Comparison of ENCODE assay signal across 8 cellular contexts in the genomic region with DNA sequence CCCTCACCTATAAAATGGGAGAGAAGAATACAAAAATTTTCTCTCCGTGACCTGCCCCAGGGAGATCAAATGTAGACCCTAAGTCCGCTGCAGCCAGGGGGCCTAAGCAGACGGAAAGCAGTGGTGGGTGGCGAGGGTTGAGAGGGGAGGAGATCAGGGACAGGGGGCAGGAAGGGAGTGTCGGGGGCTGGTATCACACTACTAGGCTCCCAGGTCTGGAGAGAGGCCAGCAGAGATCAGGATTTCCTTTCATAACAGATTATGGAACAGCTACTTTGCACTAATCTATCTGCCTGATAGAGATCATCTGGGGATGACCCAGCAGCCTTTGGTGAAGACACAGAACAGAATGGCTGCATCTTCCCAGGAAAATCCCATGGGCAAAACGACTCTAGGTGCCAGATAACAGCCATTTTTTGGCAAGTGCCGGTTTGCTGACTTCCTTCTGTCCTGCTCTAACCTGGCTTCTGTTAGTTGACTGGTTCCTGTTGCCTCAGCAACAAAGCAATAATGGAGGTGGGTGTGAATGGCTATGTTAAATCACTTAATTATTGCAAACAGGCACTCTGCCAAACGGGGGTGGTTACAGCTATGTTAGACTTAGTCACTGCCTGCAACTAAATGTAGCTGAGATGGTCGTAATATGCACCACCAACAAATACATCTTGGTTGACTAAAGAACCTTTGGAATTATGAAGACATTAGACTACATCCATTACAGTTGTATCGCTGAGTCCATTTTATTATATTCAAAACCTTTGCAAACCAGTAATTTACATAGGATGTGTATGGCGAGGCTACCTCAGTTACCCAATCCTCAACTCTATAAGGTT. TPM values are rescaled to one million over a fixed set of nuclear protein-coding genes. Genes with fewer than 3 reads are reported as not detected.
DNase-seq lines count a peak whose midpoint lies in the region; ATAC-seq and TF ChIP-seq lines count a peak whose summit lies in the region.

No MANE protein-coding gene starts in this region.

- H3K27ac Mint-ChIP-seq in activated naive CD4-positive, alpha-beta T cell treated with anti-CD3 and anti-CD28 coated beads for 36 hours, result peak overlapping the region; percentile 31
- H3K27ac Mint-ChIP-seq in activated naive CD4-positive, alpha-beta T cell treated with anti-CD3 and anti-CD28 coated beads, Interleukin-2, amount 10 ng/mL, durations not matched to agents 7 days and 5 days, result peak overlapping the region; percentile 49

- no peaks in the 10 kb centered on the region for H3K36me3 Mint-ChIP-seq in activated naive CD4-positive, alpha-beta T cell treated with anti-CD3 and anti-CD28 coated beads for 36 hours (ENCODE audit: low read depth)
- H3K36me3 Mint-ChIP-seq in activated naive CD4-positive, alpha-beta T cell treated with anti-CD3 and anti-CD28 coated beads, Interleukin-2, amount 10 ng/mL, durations not matched to agents 7 days and 5 days, result no peaks in the 10 kb centered on the region

- H3K27me3 ChIP-seq in heart left ventricle (no peaks in the 10 kb centered on the region), gastrocnemius medialis (no peaks in the 10 kb centered on the region)

- 43 to 59% (median 52%) methylated on average over 11 of the region's 11 CpGs for WGBS in heart left ventricle, 4 donors

- CTCF ChIA-PET in activated naive CD4-positive, alpha-beta T cell treated with anti-CD3 and anti-CD28 coated beads for 36 hours (lab: Charles Lee), result interaction anchor here (1.0 to 25.2 kb wide), 4 partner anchors 8 to 188 kb away, joined by 3 to 622 read pairs (median 21); a partner anchor contains a TSS
- CTCF ChIA-PET in activated naive CD4-positive, alpha-beta T cell treated with anti-CD3 and anti-CD28 coated beads, Interleukin-2, amount 10 ng/mL, durations not matched to agents 7 days and 5 days (lab: Charles Lee), result interaction anchor here (1.3 to 4.9 kb wide), 4 partner anchors 8 to 190 kb away, joined by 4 to 44 read pairs (median 14); a partner anchor contains a TSS

- ATAC-seq in heart left ventricle (peak; percentile 44 to 76 (median 52)), gastrocnemius medialis (peak; percentile 55 to 61), HG02981 (IDR thresholded peaks at IDR 0.05; ENCODE audit: unreplicated experiment) (no peak), GM21723 (IDR thresholded peaks at IDR 0.05; ENCODE audit: unreplicated experiment) (no peak)

- peaks cover 64% of the 10 kb centered on the region for H3K4me1 Mint-ChIP-seq in activated naive CD4-positive, alpha-beta T cell treated with anti-CD3 and anti-CD28 coated beads for 36 hours (ENCODE audit: low read depth)
- H3K4me1 Mint-ChIP-seq in activated naive CD4-positive, alpha-beta T cell treated with anti-CD3 and anti-CD28 coated beads, Interleukin-2, amount 10 ng/mL, durations not matched to agents 7 days and 5 days, result peaks cover 82% of the 10 kb centered on the region

- DNase-seq in activated naive CD4-positive, alpha-beta T cell treated with anti-CD3 and anti-CD28 coated beads for 36 hours, result no peak
- no peak for DNase-seq in activated naive CD4-positive, alpha-beta T cell (lab: John Stamatoyannopoulos, UW)
- DNase-seq in NCI-H748 (lab: John Stamatoyannopoulos, UW; ENCODE audit: unreplicated experiment) (peak; percentile 99), heart left ventricle (peak in 4 of 5 donors; percentile 48 to 75 (median 65)), gastrocnemius medialis (peak in 1 of 2 donors; percentile 12)
- no peak for DNase-seq in activated naive CD4-positive, alpha-beta T cell treated with anti-CD3 and anti-CD28 coated beads, Interleukin-2, amount 10 ng/mL, durations not matched to agents 7 days and 5 days

- H3K4me3 Mint-ChIP-seq in activated naive CD4-positive, alpha-beta T cell treated with anti-CD3 and anti-CD28 coated beads for 36 hours, result no peak overlapping the region
- no peak overlapping the region for H3K4me3 Mint-ChIP-seq in activated naive CD4-positive, alpha-beta T cell treated with anti-CD3 and anti-CD28 coated beads, Interleukin-2, amount 10 ng/mL, durations not matched to agents 7 days and 5 days

- H3K36me3 ChIP-seq in heart left ventricle, result no peaks in the 10 kb centered on the region
- no peaks in the 10 kb centered on the region for H3K36me3 ChIP-seq in gastrocnemius medialis

- no peak overlapping the region for H3K4me3 ChIP-seq in heart left ventricle
- no peak overlapping the region for H3K4me3 ChIP-seq in gastrocnemius medialis

- H3K27me3 Mint-ChIP-seq in activated naive CD4-positive, alpha-beta T cell treated with anti-CD3 and anti-CD28 coated beads for 36 hours (ENCODE audit: low read depth), result no peaks in the 10 kb centered on the region
- no peaks in the 10 kb centered on the region for H3K27me3 Mint-ChIP-seq in activated naive CD4-positive, alpha-beta T cell treated with anti-CD3 and anti-CD28 coated beads, Interleukin-2, amount 10 ng/mL, durations not matched to agents 7 days and 5 days

- TF ChIP-seq CTCF in heart left ventricle (IDR thresholded peaks at IDR 0.05) (peak in 3 of 12 donors; percentile 7 to 15 (median 11)), gastrocnemius medialis (IDR thresholded peaks at IDR 0.05 in 4 of 5, conservative IDR thresholded peaks at IDR 0.05 in 1 of 5) (no peak)

- TF ChIP-seq POLR2A in heart left ventricle (IDR thresholded peaks at IDR 0.05) (no peak), gastrocnemius medialis (IDR thresholded peaks at IDR 0.05) (no peak)

- no peaks in the 10 kb centered on the region for H3K9me3 Mint-ChIP-seq in activated naive CD4-positive, alpha-beta T cell treated with anti-CD3 and anti-CD28 coated beads for 36 hours
- no peaks in the 10 kb centered on the region for H3K9me3 Mint-ChIP-seq in activated naive CD4-positive, alpha-beta T cell treated with anti-CD3 and anti-CD28 coated beads, Interleukin-2, amount 10 ng/mL, durations not matched to agents 7 days and 5 days

- H3K9me3 ChIP-seq in heart left ventricle (no peaks in the 10 kb centered on the region), gastrocnemius medialis (no peaks in the 10 kb centered on the region)

- in situ Hi-C loops in gastrocnemius medialis (cut with MboI; ENCODE audit: low sequenced_read_pairs in 4 of 4), result no loop called here

- H3K27ac ChIP-seq in heart left ventricle (peak overlapping the region in 10 of 12 donors; percentile 5 to 70 (median 52)), gastrocnemius medialis (peak overlapping the region in 3 of 4 donors; percentile 28 to 49 (median 49))

- intact Hi-C loops in activated naive CD4-positive, alpha-beta T cell treated with anti-CD3 and anti-CD28 coated beads for 36 hours (cut with micrococcal nuclease), result loop anchor here (5.0 kb wide), 1 partner anchor 189 kb away; a partner anchor contains a TSS
- intact Hi-C loops in heart left ventricle (cut with DNase I) (loop anchor here in 8 of 10 donors (2.0 to 10.0 kb wide), 7 partner anchors 51 to 189 kb away; a partner anchor contains a TSS), gastrocnemius medialis (cut with DNase I; ENCODE audit: low total_unique reads) (no loop called here)

- H3K4me1 ChIP-seq in heart left ventricle, result peaks cover 6 to 82% (median 46%) of the 10 kb centered on the region in 12 donors
- peaks cover 29 to 44% of the 10 kb centered on the region in 2 donors for H3K4me1 ChIP-seq in gastrocnemius medialis

RNA-seq across cellular contexts. Expression of a gene that starts 30.0 kb away (rescaled TPM):
- not detected for total RNA-seq in activated naive CD4-positive, alpha-beta T cell treated with anti-CD3 and anti-CD28 coated beads for 36 hours
- under 1 TPM in 5 of 9 donors, not detected in 4; 0.25 to 0.75 (median 0.29) TPM for total RNA-seq in heart left ventricle
- under 1 TPM in 1 of 2 donors, not detected in 1; 0.30 TPM for polyA plus RNA-seq in heart left ventricle
- total RNA-seq in gastrocnemius medialis, result 1 to 10 TPM in 1 of 4 donors, not detected in 3; 1.4 TPM

RNA-seq across cellular contexts. Expression of a gene that starts 52.9 kb away (rescaled TPM):
- 1 to 10 TPM; 4.7 to 4.8 TPM for total RNA-seq in activated naive CD4-positive, alpha-beta T cell treated with anti-CD3 and anti-CD28 coated beads for 36 hours
- total RNA-seq in heart left ventricle (100 to 1,000 TPM in 4 of 9 donors, 10 to 100 TPM in 5; 52.3 to 237 (median 91.5) TPM), gastrocnemius medialis (10 to 100 TPM; 54.2 to 85.6 (median 71.8) TPM)
- polyA plus RNA-seq in heart left ventricle, result 100 to 1,000 TPM in 1 of 2 donors, 10 to 100 TPM in 1; 53.1 to 224 TPM

Comparison
In these comparisons a context has a peak if more than half of its experiments do, and no peak if none do; other contexts are left out.
1. DNase-seq: peak in NCI-H748 (single experiment) and heart left ventricle (4 of 5); none in activated naive CD4-positive, alpha-beta T cell treated with anti-CD3 and anti-CD28 coated beads for 36 hours (single experiment), activated naive CD4-positive, alpha-beta T cell (0 of 4) and activated naive CD4-positive, alpha-beta T cell treated with anti-CD3 and anti-CD28 coated beads, Interleukin-2, amount 10 ng/mL, durations not matched to agents 7 days and 5 days (single experiment).
2. ATAC-seq: peak in heart left ventricle (4 of 4) and gastrocnemius medialis (2 of 2); none in HG02981 (single experiment) and GM21723 (single experiment).
3. RNA of a gene that starts 52.9 kb away (total RNA-seq): 52.3 to 237 TPM in heart left ventricle and 54.2 to 85.6 TPM in gastrocnemius medialis; 4.7 to 4.8 TPM in activated naive CD4-positive, alpha-beta T cell treated with anti-CD3 and anti-CD28 coated beads for 36 hours; every median in the first group is over 4 times any median in the second.